23 cellular contexts compared by ENCODE assay signal in the genomic region with DNA sequence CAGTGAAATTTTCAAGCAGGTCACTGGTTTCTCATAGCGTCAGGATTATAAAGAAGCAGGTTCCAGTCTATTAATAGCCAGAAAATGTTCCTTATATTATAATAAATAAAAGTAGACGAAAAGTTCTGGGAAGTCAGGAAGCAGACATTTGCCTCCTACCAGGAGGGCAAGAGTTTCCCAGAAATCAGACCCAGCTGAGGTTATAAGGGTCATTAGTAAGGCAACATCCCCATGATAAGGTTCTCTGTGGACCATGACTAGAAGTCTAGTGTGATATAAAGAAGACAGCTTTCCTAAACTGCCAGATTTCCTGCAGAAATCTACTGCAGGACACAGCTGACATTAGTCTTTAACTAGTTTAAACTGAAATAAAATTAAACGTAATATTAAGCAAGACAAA.
"Had no signal": no experiment of that assay in that cellular context is flagged by ENCODE, and none has a peak within 500 bp of the region (broad histone marks: within the 10 kb centered on the region; RNA-seq: fewer than 3 reads in every experiment).

No MANE protein-coding gene starts in this region.

- H3K4me3 ChIP-seq: colonic mucosa, left lung, neural progenitor cell, right atrium auricular region, sigmoid colon, stomach, thyroid gland, vagina had no signal

- H3K9ac ChIP-seq: neural progenitor cell, parathyroid adenoma had no signal

- ATAC-seq: effector memory CD8-positive, alpha-beta T cell; left lung; naive thymus-derived CD4-positive, alpha-beta T cell; stimulated activated effector memory CD8-positive, alpha-beta T cell treated with anti-CD3 and anti-CD28 coated beads, Interleukin-12 subunit alpha, Interleukin-12 subunit beta, amount 100 ng/mL, for 72 hours had no signal

- H3K4me2 ChIP-seq: neural progenitor cell had no signal

- DNase-seq: colonic mucosa; effector memory CD8-positive, alpha-beta T cell; hypothalamus; immature natural killer cell; islet precursor cell; kidney glomerular epithelial cell; left lung; mesenchymal stem cell; midbrain; naive thymus-derived CD4-positive, alpha-beta T cell; sigmoid colon; stimulated activated CD4-positive, alpha-beta T cell treated with anti-CD3 and anti-CD28 coated beads, Interleukin-2, amount 100 ng/mL, for 24 hours; stimulated activated CD4-positive, alpha-beta T cell treated with anti-CD3 and anti-CD28 coated beads, Interleukin-4, amount 100 ng/mL, for 24 hours; stimulated activated naive CD4-positive, alpha-beta T cell treated with Interleukin-2 at 50 U/mL for 16 hours; stomach; thyroid gland; trophoblast cell had no signal

- H3K27me3 ChIP-seq: colonic mucosa, left lung, neural progenitor cell, right atrium auricular region, sigmoid colon, stomach, thyroid gland, vagina had no signal

- FAIRE-seq: endometrium had no signal

- H2AFZ ChIP-seq: neural progenitor cell, parathyroid adenoma had no signal

- H3K4me1 ChIP-seq: colonic mucosa, left lung, neural progenitor cell, parathyroid adenoma, stomach, vagina had no signal

- H3K79me2 ChIP-seq: parathyroid adenoma had no signal

- H3K36me3 ChIP-seq: colonic mucosa, left lung, neural progenitor cell, right atrium auricular region, sigmoid colon, stomach, thyroid gland, vagina had no signal

- H3K27ac ChIP-seq: colonic mucosa, left lung, neural progenitor cell, parathyroid adenoma, right atrium auricular region, sigmoid colon, stomach, thyroid gland, vagina had no signal

- H3K9me3 ChIP-seq: colonic mucosa, left lung, right atrium auricular region, sigmoid colon, stomach, thyroid gland, vagina had no signal
